ENCODE assay signal across 24 cellular contexts in genomic region chr7:1288390-1288995, GRCh38. TPM values are rescaled to one million over a fixed set of nuclear protein-coding genes. Genes with fewer than 3 reads are reported as not detected.
A peak's percentile ranks its signal among the peaks of the same experiment; 100 is the strongest.
DNase-seq lines count a peak whose midpoint lies in the region; ATAC-seq, FAIRE-seq and TF ChIP-seq lines count a peak whose summit lies in the region.
"Had no signal": no experiment of that assay in that cellular context is flagged by ENCODE, and none has a peak within 500 bp of the region (broad histone marks: within the 10 kb centered on the region; RNA-seq: fewer than 3 reads in every experiment).

No MANE protein-coding gene starts in this region.

- H3K4ac ChIP-seq in trophoblast cell (ENCODE audit: low read depth, low read length) = no peak overlapping the region

- H3K9ac ChIP-seq in kidney (ENCODE audit: low read length in 2 of 2) (no peak overlapping the region), trophoblast cell (ENCODE audit: low read length) (no peak overlapping the region)
- H3K9ac ChIP-seq: SK-N-SH had no signal

- H3K27ac Mint-ChIP-seq in natural killer cell treated with Interleukin-12 subunit alpha and Interleukin-12 subunit beta and Interleukin-15 and Interleukin-18, amount 100 ng/mL, for 72 hours = no peak overlapping the region
- no peak overlapping the region for H3K27ac Mint-ChIP-seq in natural killer cell
- H3K27ac Mint-ChIP-seq: CD4-positive, alpha-beta memory T cell had no signal

- no peak overlapping the region for H4K8ac ChIP-seq in trophoblast cell (ENCODE audit: low read depth, low read length)

- H3K36me3 Mint-ChIP-seq in natural killer cell treated with Interleukin-12 subunit alpha and Interleukin-12 subunit beta and Interleukin-15 and Interleukin-18, amount 100 ng/mL, for 72 hours = no peaks in the 10 kb centered on the region
- H3K36me3 Mint-ChIP-seq in natural killer cell = no peaks in the 10 kb centered on the region
- H3K36me3 Mint-ChIP-seq: CD4-positive, alpha-beta memory T cell had no signal

- peak overlapping the region; percentile 44 for H2BK120ac ChIP-seq in trophoblast cell (ENCODE audit: insufficient read depth, low read length, poor library complexity)

- H3K9me3 ChIP-seq in kidney (ENCODE audit: control insufficient read depth in 1 of 2, low read length in 2 of 2) = no peaks in the 10 kb centered on the region
- peaks cover 5% of the 10 kb centered on the region for H3K9me3 ChIP-seq in trophoblast cell (ENCODE audit: insufficient read depth, low read depth, low read length)
- H3K9me3 ChIP-seq: SK-N-SH had no signal

- H3K9me3 Mint-ChIP-seq in natural killer cell treated with Interleukin-12 subunit alpha and Interleukin-12 subunit beta and Interleukin-15 and Interleukin-18, amount 100 ng/mL, for 72 hours = no peaks in the 10 kb centered on the region
- no peaks in the 10 kb centered on the region for H3K9me3 Mint-ChIP-seq in natural killer cell
- H3K9me3 Mint-ChIP-seq: CD4-positive, alpha-beta memory T cell had no signal

- no peaks in the 10 kb centered on the region for H3K36me3 ChIP-seq in kidney (ENCODE audit: control insufficient read depth in 1 of 2, insufficient read depth in 2 of 2, low read length in 2 of 2)
- no peaks in the 10 kb centered on the region for H3K36me3 ChIP-seq in trophoblast cell (ENCODE audit: control insufficient read depth in 1 of 2, insufficient read depth in 2 of 2, low read length in 2 of 2)

- no peaks in the 10 kb centered on the region for H3K27me3 ChIP-seq in trophoblast cell (ENCODE audit: insufficient read depth, low read length)

- DNase-seq in natural killer cell treated with Interleukin-12 subunit alpha and Interleukin-12 subunit beta and Interleukin-15 and Interleukin-18, amount 100 ng/mL, for 72 hours (ENCODE audit: low spot score) = peak; percentile 44
- DNase-seq in natural killer cell = no peak
- peak; percentile 48 for DNase-seq in kidney
- no peak for DNase-seq in trophoblast cell
- DNase-seq in DMS 273 (lab: John Stamatoyannopoulos, UW; ENCODE audit: unreplicated experiment) = no peak
- DNase-seq: CD4-positive, alpha-beta memory T cell; COR-L47; GDM1; GOT3; HCEC 1CT; IMR-90; KG1; NCI-H1048; NCI-H1417; NCI-H1694 treated with DMSO at 0.1 percent for 48 hours; NCI-H2081; NCI-H2227 treated with DMSO at 0.1 percent for 48 hours; NCI-H526 treated with DMSO at 0.1 percent for 48 hours; RPMI8226; SK-N-SH had no signal

- peak overlapping the region; percentile 58 for H4K91ac ChIP-seq in trophoblast cell (ENCODE audit: low read depth, low read length)

- no peaks in the 10 kb centered on the region for H3K27me3 Mint-ChIP-seq in natural killer cell treated with Interleukin-12 subunit alpha and Interleukin-12 subunit beta and Interleukin-15 and Interleukin-18, amount 100 ng/mL, for 72 hours
- H3K27me3 Mint-ChIP-seq in natural killer cell (ENCODE audit: low read depth in 2 of 2) = no peaks in the 10 kb centered on the region

- H2BK5ac ChIP-seq in trophoblast cell (ENCODE audit: low read depth, low read length, poor library complexity) = peak overlapping the region; percentile 0

- peaks cover 1% of the 10 kb centered on the region for H3K79me2 ChIP-seq in trophoblast cell (ENCODE audit: control insufficient read depth, insufficient read depth, low read length, poor library complexity)

- no peak overlapping the region for H3K4me3 Mint-ChIP-seq in natural killer cell treated with Interleukin-12 subunit alpha and Interleukin-12 subunit beta and Interleukin-15 and Interleukin-18, amount 100 ng/mL, for 72 hours
- no peak overlapping the region for H3K4me3 Mint-ChIP-seq in natural killer cell

- peaks cover 0 to 3% of the 10 kb centered on the region in 2 donors for H3K4me1 ChIP-seq in kidney (ENCODE audit: control insufficient read depth in 1 of 2, insufficient read depth in 1 of 2, low read depth in 1 of 2, low read length in 2 of 2)
- peaks cover 16% of the 10 kb centered on the region in 2 experiments for H3K4me1 ChIP-seq in trophoblast cell (ENCODE audit: control insufficient read depth in 1 of 2, insufficient read depth in 2 of 2, low read length in 2 of 2)

- peaks cover 0 to 9% of the 10 kb centered on the region in 2 donors for H3K4me1 Mint-ChIP-seq in natural killer cell treated with Interleukin-12 subunit alpha and Interleukin-12 subunit beta and Interleukin-15 and Interleukin-18, amount 100 ng/mL, for 72 hours (ENCODE audit: low read depth in 2 of 2)
- H3K4me1 Mint-ChIP-seq in natural killer cell = peaks cover 0 to 25% of the 10 kb centered on the region in 2 donors

- H3K4me3 ChIP-seq in kidney (ENCODE audit: low read length in 2 of 2) = no peak overlapping the region
- no peak overlapping the region for H3K4me3 ChIP-seq in trophoblast cell (ENCODE audit: low read depth, low read length)
- H3K4me3 ChIP-seq: GM12878 had no signal

- H3K23ac ChIP-seq in trophoblast cell (ENCODE audit: low read length) = no peak overlapping the region

- H3K79me1 ChIP-seq in trophoblast cell (ENCODE audit: low read length) = peaks cover 10% of the 10 kb centered on the region

- TF ChIP-seq CTCF in natural killer cell (IDR thresholded peaks at IDR 0.05) (no peak), kidney (IDR thresholded peaks at IDR 0.05; ENCODE audit: borderline replicate concordance, extremely low read depth, insufficient read depth) (no peak)

- intact Hi-C loops in natural killer cell (cut with micrococcal nuclease) = no loop called here
- intact Hi-C loops in kidney (cut with DNase I) = no loop called here

- H3K27ac ChIP-seq in kidney (ENCODE audit: low read depth in 2 of 2, low read length in 2 of 2) = no peak overlapping the region
- no peak overlapping the region for H3K27ac ChIP-seq in trophoblast cell (ENCODE audit: low read depth, low read length)

- WGBS in trophoblast cell (ENCODE audit: extremely low coverage, insufficient coverage, insufficient read length) = no CpG with 5 or more reads among the region's 26 CpGs

- H2AFZ ChIP-seq in trophoblast cell (ENCODE audit: insufficient read depth, low read length, poor library complexity) = no peak overlapping the region

- H3K18ac ChIP-seq in trophoblast cell (ENCODE audit: low read length) = peak overlapping the region; percentile 13

- no peak overlapping the region for H4K12ac ChIP-seq in trophoblast cell (ENCODE audit: low read depth, low read length)

- H3K4me2 ChIP-seq in trophoblast cell (ENCODE audit: low read length) = no peak overlapping the region
- H3K4me2 ChIP-seq: SK-N-SH had no signal

- peak overlapping the region; percentile 3 for H2AK5ac ChIP-seq in trophoblast cell (ENCODE audit: low read length)

- no peak for ATAC-seq in natural killer cell treated with Interleukin-12 subunit alpha and Interleukin-12 subunit beta and Interleukin-15 and Interleukin-18, amount 100 ng/mL, for 72 hours
- no peak for ATAC-seq in natural killer cell
- ATAC-seq in HG03039 (IDR thresholded peaks at IDR 0.05; ENCODE audit: unreplicated experiment) = no peak
- no peak for ATAC-seq in GM21360 (IDR thresholded peaks at IDR 0.05; ENCODE audit: unreplicated experiment)
- ATAC-seq: GM12878 had no signal

- FAIRE-seq in kidney (lab: Jason Lieb, UNC) = no peak
- FAIRE-seq: GM12878 had no signal

- H3K14ac ChIP-seq in trophoblast cell (ENCODE audit: low read length) = peak overlapping the region; percentile 33

- peak overlapping the region; percentile 20 for H2BK12ac ChIP-seq in trophoblast cell (ENCODE audit: low read length)

RNA-seq across cellular contexts. Expression of gene UNCX, which starts 55.8 kb away (rescaled TPM):
- not detected for total RNA-seq in natural killer cell treated with Interleukin-12 subunit alpha and Interleukin-12 subunit beta and Interleukin-15 and Interleukin-18, amount 100 ng/mL, for 72 hours
- total RNA-seq in natural killer cell (not detected), kidney (2.0 TPM)
- 1.4 TPM for polyA plus RNA-seq in kidney (ENCODE audit: insufficient read depth, low read depth, low replicate concordance)
- not detected in 2 replicates for polyA plus RNA-seq in trophoblast cell (2013)
- total RNA-seq: CD4-positive, alpha-beta memory T cell; GM12878; IMR-90; NCI-H460 had no signal
- polyA plus RNA-seq: CD4-positive, alpha-beta memory T cell; GM12878; IMR-90; SK-N-SH had no signal

Comparison
In these comparisons a context has a peak if more than half of its experiments do, and no peak if none do; other contexts are left out.
1. DNase-seq: peak in natural killer cell treated with Interleukin-12 subunit alpha and Interleukin-12 subunit beta and Interleukin-15 and Interleukin-18, amount 100 ng/mL, for 72 hours (single experiment) and kidney (single experiment); none in natural killer cell (single experiment), trophoblast cell (0 of 2) and DMS 273 (single experiment).